ENCODE assay signal across 1 cellular context in genomic region chr3:38164136-38164965, GRCh38.
TF ChIP-seq lines count a peak whose summit lies in the region.

No MANE protein-coding gene starts in this region.

TF ChIP-seq in K562, 482 proteins besides CTCF, POLR2A, EP300 and RAD21 (continued from another document and continues in another):
- TF ChIP-seq SLC30A9 (CRISPR knock-in tag; IDR thresholded peaks at IDR 0.05) (no peak), SMAD4 (CRISPR knock-in tag; conservative IDR thresholded peaks at IDR 0.05) (peak; percentile 73), HDAC6 (IDR thresholded peaks at IDR 0.05; ENCODE audit: low read depth, low read length) (no peak), HEY1 (CRISPR knock-in tag; IDR thresholded peaks at IDR 0.05; ENCODE audit: borderline replicate concordance) (no peak), ARID2 (IDR thresholded peaks at IDR 0.05) (no peak), ZNF175 (CRISPR knock-in tag; IDR thresholded peaks at IDR 0.05; ENCODE audit: low read depth) (peak; percentile 78), NR0B1 (IDR thresholded peaks at IDR 0.05; ENCODE audit: partially characterized antibody) (no peak), ZNF280A (IDR thresholded peaks at IDR 0.05; ENCODE audit: low read depth, partially characterized antibody) (no peak), KAT2B (IDR thresholded peaks at IDR 0.05; ENCODE audit: low read depth, low read length) (no peak), ERF (CRISPR knock-in tag; IDR thresholded peaks at IDR 0.05) (0 out of 2 replicates have a peak, but pooled peaks have one; percentile 49), E2F1 (CRISPR knock-in tag; IDR thresholded peaks at IDR 0.05) (no peak; the same call in 1 of the 2 replicates), PHF8 (IDR thresholded peaks at IDR 0.05; ENCODE audit: borderline replicate concordance, low read length) (peak; percentile 54; the same call in 1 of the 2 replicates), ATF7 (IDR thresholded peaks at IDR 0.05) (no peak), FOXA3 (CRISPR knock-in tag; conservative IDR thresholded peaks at IDR 0.05 in 1 of 2, IDR thresholded peaks at IDR 0.05 in 1 of 2) (0 out of 4 replicates have a peak, but pooled peaks of 1 of the 2 experiments have one; percentile 15), PHTF2 (CRISPR knock-in tag; IDR thresholded peaks at IDR 0.05) (no peak), ZBED1 (IDR thresholded peaks at IDR 0.05) (0 out of 2 replicates have a peak, but pooled peaks have one; percentile 17), NFRKB (IDR thresholded peaks at IDR 0.05; ENCODE audit: low read depth) (peak; percentile 39; the same call in 1 of the 2 replicates), NCOA6 (IDR thresholded peaks at IDR 0.05) (no peak), CTBP1 (IDR thresholded peaks at IDR 0.05; ENCODE audit: borderline replicate concordance) (no peak), CBFA2T2 (conservative IDR thresholded peaks at IDR 0.05) (no peak), ZNF146 (CRISPR knock-in tag; IDR thresholded peaks at IDR 0.05; ENCODE audit: unreplicated experiment) (no peak), HINFP (tag; conservative IDR thresholded peaks at IDR 0.05; ENCODE audit: low read depth) (peak; percentile 77), SRSF9 (IDR thresholded peaks at IDR 0.05; ENCODE audit: borderline replicate concordance, low read depth, low read length) (no peak), REST (CRISPR knock-in tag; IDR thresholded peaks at IDR 0.05; ENCODE audit: low read depth) (0 out of 2 replicates have a peak, but pooled peaks have one; percentile 42), XRCC5 (IDR thresholded peaks at IDR 0.05; ENCODE audit: low read depth, low read length) (no peak), NR4A1 (CRISPR knock-in tag; IDR thresholded peaks at IDR 0.05) (no peak), NR4A1 (tag; IDR thresholded peaks at IDR 0.05) (no peak), BRF2 (IDR thresholded peaks at IDR 0.05; ENCODE audit: borderline replicate concordance, insufficient read depth, insufficient read length) (no peak), KDM2B (CRISPR knock-in tag; IDR thresholded peaks at IDR 0.05) (peak; percentile 35; the same call in 1 of the 2 replicates), PHB (CRISPR knock-in tag; IDR thresholded peaks at IDR 0.05) (no peak), HDAC2 (IDR thresholded peaks at IDR 0.05) (peak; percentile 32), ZNF277 (CRISPR knock-in tag; IDR thresholded peaks at IDR 0.05; ENCODE audit: borderline replicate concordance) (no peak), CEBPZ (IDR thresholded peaks at IDR 0.05; ENCODE audit: borderline replicate concordance, low read depth, low read length) (no peak), ZNF695 (CRISPR knock-in tag; IDR thresholded peaks at IDR 0.05) (no peak), ZBTB33 (CRISPR knock-in tag; IDR thresholded peaks at IDR 0.05) (peak; percentile 64; the same call in 1 of the 2 replicates), POLR2G (IDR thresholded peaks at IDR 0.05; ENCODE audit: low read depth, low read length) (no peak), CBFB (CRISPR knock-in tag; IDR thresholded peaks at IDR 0.05) (no peak), MCM2 (IDR thresholded peaks at IDR 0.05; ENCODE audit: low read depth) (no peak), NFIC (IDR thresholded peaks at IDR 0.05) (peak; percentile 95), U2AF1 (optimal IDR thresholded peaks at IDR 0.05; ENCODE audit: low read depth, low read length) (no peak), RBFOX2 (IDR thresholded peaks at IDR 0.05; ENCODE audit: low read depth, low read length) (no peak), RUNX1 (IDR thresholded peaks at IDR 0.05; ENCODE audit: low read depth) (0 out of 2 replicates have a peak, but pooled peaks have one; percentile 18), ARID3A (IDR thresholded peaks at IDR 0.05; ENCODE audit: borderline replicate concordance, low read depth, low read length) (no peak), TRIM24 (IDR thresholded peaks at IDR 0.05) (peak in 1 of 2 experiments; percentile 23; a peak in 1 of 4 replicates), ZNF24 (IDR thresholded peaks at IDR 0.05) (no peak; the same call in 1 of the 2 replicates), TARDBP (IDR thresholded peaks at IDR 0.05) (no peak), SUPT5H (IDR thresholded peaks at IDR 0.05) (peak; percentile 44)
